ENCODE assay signal across 24 cellular contexts in genomic region chr6:154598403-154598802, GRCh38.
A peak's percentile ranks its signal among the peaks of the same experiment; 100 is the strongest.
DNase-seq lines count a peak whose midpoint lies in the region; ATAC-seq and TF ChIP-seq lines count a peak whose summit lies in the region.
"Had no signal": no experiment of that assay in that cellular context is flagged by ENCODE, and none has a peak within 500 bp of the region (broad histone marks: within the 10 kb centered on the region; RNA-seq: fewer than 3 reads in every experiment).

No MANE protein-coding gene starts in this region.

- no peak overlapping the region for H3K23ac ChIP-seq in H9 (ENCODE audit: insufficient read length, low read depth, low read length)

- no peak for TF ChIP-seq EP300 in esophagus muscularis mucosa (IDR thresholded peaks at IDR 0.05)

- no peaks in the 10 kb centered on the region; a peak in 2 of 5 replicates for H3K9me3 Mint-ChIP-seq in H9
- H3K9me3 Mint-ChIP-seq in progenitor cell of endocrine pancreas (ENCODE audit: low read depth): no peaks in the 10 kb centered on the region
- no peaks in the 10 kb centered on the region for H3K9me3 Mint-ChIP-seq in activated CD8-positive, alpha-beta T cell treated with anti-CD3 and anti-CD28 coated beads, Interleukin-2, amount 10 ng/mL, durations not matched to agents 7 days and 5 days (ENCODE audit: insufficient read depth)
- H3K9me3 Mint-ChIP-seq: CD8-positive, alpha-beta memory T cell had no signal

- no peak overlapping the region for H2BK12ac ChIP-seq in H9 (ENCODE audit: insufficient read length, low read depth, low read length)

- no peaks in the 10 kb centered on the region for H3K79me2 ChIP-seq in H9 (ENCODE audit: insufficient read depth, low read length)

- H2BK15ac ChIP-seq in H9 (ENCODE audit: low read depth, low read length): no peak overlapping the region

- H3K27me3 Mint-ChIP-seq in H9 (ENCODE audit: low read depth) (no peaks in the 10 kb centered on the region), progenitor cell of endocrine pancreas (no peaks in the 10 kb centered on the region)
- no peaks in the 10 kb centered on the region for H3K27me3 Mint-ChIP-seq in activated CD8-positive, alpha-beta T cell treated with anti-CD3 and anti-CD28 coated beads, Interleukin-2, amount 10 ng/mL, durations not matched to agents 7 days and 5 days (ENCODE audit: low read depth)
- H3K27me3 Mint-ChIP-seq: B cell had no signal

- POLR2A ChIA-PET in activated CD8-positive, alpha-beta T cell treated with anti-CD3 and anti-CD28 coated beads, Interleukin-2, amount 10 ng/mL, durations not matched to agents 7 days and 5 days (lab: Charles Lee): no interaction called here

- DNase-seq in ELF-1 (ENCODE audit: low read depth, low spot score): peak; percentile 22
- DNase-seq in H9: peak; percentile 39
- DNase-seq in esophagus muscularis mucosa (ENCODE audit: extremely low spot score): no peak
- DNase-seq in progenitor cell of endocrine pancreas (ENCODE audit: low spot score, unreplicated experiment): no peak
- DNase-seq in retina: no peak
- DNase-seq in activated CD8-positive, alpha-beta T cell treated with anti-CD3 and anti-CD28 coated beads, Interleukin-2, amount 10 ng/mL, durations not matched to agents 7 days and 5 days: no peak
- DNase-seq: CD8-positive, alpha-beta memory T cell; DMS153; DND-41; H7; NCI-H1048; NCI-H1417; NCI-H1694; NCI-H2029 treated with DMSO at 0.1 percent for 48 hours; NCI-H345; NCI-H510A treated with DMSO at 0.1 percent for 48 hours; NCI-H774; PC-9; SJCRH30 had no signal

- H3T11ph ChIP-seq in H9 (ENCODE audit: low read length): no peak overlapping the region

- no peak overlapping the region for H3K9ac ChIP-seq in H9 (ENCODE audit: extremely low read depth, insufficient read length, low read length)

- H3K79me1 ChIP-seq in H9 (ENCODE audit: insufficient read depth, low read depth, low read length, poor library complexity, severe bottlenecking): no peaks in the 10 kb centered on the region

- no peak overlapping the region for H2AK5ac ChIP-seq in H9 (ENCODE audit: insufficient read length, low read length)

- H3K27ac Mint-ChIP-seq in H9: no peak overlapping the region; a peak in 2 of 7 replicates
- peak overlapping the region; percentile 8 for H3K27ac Mint-ChIP-seq in progenitor cell of endocrine pancreas
- no peak overlapping the region for H3K27ac Mint-ChIP-seq in activated CD8-positive, alpha-beta T cell treated with anti-CD3 and anti-CD28 coated beads, Interleukin-2, amount 10 ng/mL, durations not matched to agents 7 days and 5 days
- H3K27ac Mint-ChIP-seq: B cell; CD8-positive, alpha-beta memory T cell had no signal

- H3K4me1 ChIP-seq in H9 (ENCODE audit: insufficient read depth, low read length): no peaks in the 10 kb centered on the region
- H3K4me1 ChIP-seq in esophagus muscularis mucosa: peaks cover 5 to 29% (median 16%) of the 10 kb centered on the region in 4 donors
- H3K4me1 ChIP-seq: SJCRH30 had no signal

- H4K8ac ChIP-seq in H9 (replicated peaks; ENCODE audit: insufficient read length, low read depth, low read length): no peak overlapping the region

- no peak overlapping the region for H4K5ac ChIP-seq in H9 (ENCODE audit: insufficient read length, low read depth, low read length)

- H2AFZ ChIP-seq in H9 (ENCODE audit: low read length): no peak overlapping the region
- H2AFZ ChIP-seq: PC-9 had no signal

- H2BK120ac ChIP-seq in H9 (ENCODE audit: low read depth, low read length, poor library complexity, severe bottlenecking): no peak overlapping the region

- no CpG with 5 or more reads among the region's 6 CpGs for WGBS in H9 (ENCODE audit: extremely low coverage, insufficient read length, low lambda C conversion rate)
- 94% methylated on average over 6 of the region's 6 CpGs for WGBS in esophagus muscularis mucosa

- no peak overlapping the region for H3K4me2 ChIP-seq in H9 (ENCODE audit: insufficient read depth, insufficient read length, low read length)
- H3K4me2 ChIP-seq: PC-9 had no signal

- TF ChIP-seq POLR2A in esophagus muscularis mucosa (IDR thresholded peaks at IDR 0.05; ENCODE audit: low read depth): no peak

- H2BK5ac ChIP-seq in H9 (ENCODE audit: insufficient read length, low read length): no peak overlapping the region

- H3K4me3 Mint-ChIP-seq in H9 (no peak overlapping the region), progenitor cell of endocrine pancreas (ENCODE audit: low read depth) (no peak overlapping the region)
- no peak overlapping the region for H3K4me3 Mint-ChIP-seq in activated CD8-positive, alpha-beta T cell treated with anti-CD3 and anti-CD28 coated beads, Interleukin-2, amount 10 ng/mL, durations not matched to agents 7 days and 5 days
- H3K4me3 Mint-ChIP-seq: B cell; CD8-positive, alpha-beta memory T cell had no signal

- H3K4me1 Mint-ChIP-seq in H9 (peaks cover 22 to 34% of the 10 kb centered on the region in 2 experiments), progenitor cell of endocrine pancreas (ENCODE audit: low read depth) (peaks cover 16% of the 10 kb centered on the region)
- no peaks in the 10 kb centered on the region for H3K4me1 Mint-ChIP-seq in activated CD8-positive, alpha-beta T cell treated with anti-CD3 and anti-CD28 coated beads, Interleukin-2, amount 10 ng/mL, durations not matched to agents 7 days and 5 days (ENCODE audit: low read depth)
- H3K4me1 Mint-ChIP-seq: B cell; CD8-positive, alpha-beta memory T cell had no signal

- H3K9me3 ChIP-seq in H9 (ENCODE audit: control insufficient read depth, low read depth, low read length) (no peaks in the 10 kb centered on the region), esophagus muscularis mucosa (no peaks in the 10 kb centered on the region)
- H3K9me3 ChIP-seq: SJCRH30 had no signal

- no peak for TF ChIP-seq CTCF in H9 (conservative IDR thresholded peaks at IDR 0.05)
- no peak for TF ChIP-seq CTCF in esophagus muscularis mucosa (IDR thresholded peaks at IDR 0.05)
- TF ChIP-seq CTCF in progenitor cell of endocrine pancreas (IDR thresholded peaks at IDR 0.05; ENCODE audit: unreplicated experiment): no peak

- intact Hi-C loops in esophagus muscularis mucosa (cut with DNase I): no loop called here

- H3K27me3 ChIP-seq in H9 (ENCODE audit: insufficient read depth, low read length): no peaks in the 10 kb centered on the region
- no peaks in the 10 kb centered on the region for H3K27me3 ChIP-seq in esophagus muscularis mucosa
- H3K27me3 ChIP-seq: SJCRH30 had no signal

- H3K56ac ChIP-seq in H9 (ENCODE audit: insufficient read length, low read depth, low read length): no peak overlapping the region

- no peak overlapping the region for H4K91ac ChIP-seq in H9 (ENCODE audit: insufficient read length, low read depth, low read length)

- H3K4me3 ChIP-seq in esophagus muscularis mucosa: no peak overlapping the region
- H3K4me3 ChIP-seq: PC-9, SJCRH30 had no signal

- CTCF ChIA-PET in activated CD8-positive, alpha-beta T cell treated with anti-CD3 and anti-CD28 coated beads, Interleukin-2, amount 10 ng/mL, durations not matched to agents 7 days and 5 days (lab: Charles Lee): no interaction called here

- no peak overlapping the region for H3K4ac ChIP-seq in H9 (ENCODE audit: low read depth, low read length)

- H2BK20ac ChIP-seq in H9 (ENCODE audit: low read depth, low read length, poor library complexity, severe bottlenecking): no peak overlapping the region

- H3K36me3 Mint-ChIP-seq in H9 (ENCODE audit: insufficient read depth in 1 of 3, low read depth in 3 of 3) (no peaks in the 10 kb centered on the region), progenitor cell of endocrine pancreas (ENCODE audit: insufficient read depth) (no peaks in the 10 kb centered on the region)
- no peaks in the 10 kb centered on the region for H3K36me3 Mint-ChIP-seq in activated CD8-positive, alpha-beta T cell treated with anti-CD3 and anti-CD28 coated beads, Interleukin-2, amount 10 ng/mL, durations not matched to agents 7 days and 5 days (ENCODE audit: low read depth)
- H3K36me3 Mint-ChIP-seq: CD8-positive, alpha-beta memory T cell had no signal

- H3K23me2 ChIP-seq in H9 (ENCODE audit: insufficient read length, low read depth, low read length, poor library complexity, severe bottlenecking): no peaks in the 10 kb centered on the region

- no peak overlapping the region for H3K27ac ChIP-seq in H9 (ENCODE audit: insufficient read length, low read depth, low read length)
- H3K27ac ChIP-seq in esophagus muscularis mucosa (replicated peaks in 1 of 4): peak overlapping the region in 3 of 4 donors; percentile 17 to 45 (median 45)
- H3K27ac ChIP-seq: C4-2B, PC-9, SJCRH30 had no signal

- H3K36me3 ChIP-seq in esophagus muscularis mucosa: no peaks in the 10 kb centered on the region
- H3K36me3 ChIP-seq: SJCRH30 had no signal

- no peak overlapping the region for H3K14ac ChIP-seq in H9 (ENCODE audit: insufficient read depth, low read length)

- H3K18ac ChIP-seq in H9 (ENCODE audit: insufficient read length, low read depth, low read length): no peak overlapping the region

- no peak for ATAC-seq in HG03378 (IDR thresholded peaks at IDR 0.05; ENCODE audit: unreplicated experiment)
- ATAC-seq in activated CD8-positive, alpha-beta T cell treated with anti-CD3 and anti-CD28 coated beads, Interleukin-2, amount 10 ng/mL, durations not matched to agents 7 days and 5 days: no peak
- ATAC-seq: Right ventricle myocardium inferior, SK-N-SH treated with all-trans-retinoic acid at 6 μM for 48 hours had no signal

- no peaks in the 10 kb centered on the region for H4K20me1 ChIP-seq in H9 (ENCODE audit: control insufficient read depth, insufficient read depth, insufficient read length)

Comparison
In these comparisons a context has a peak if more than half of its experiments do, and no peak if none do; other contexts are left out.
1. DNase-seq: peak in ELF-1 (single experiment) and H9 (single experiment); none in esophagus muscularis mucosa (single experiment), progenitor cell of endocrine pancreas (single experiment), retina (single experiment) and activated CD8-positive, alpha-beta T cell treated with anti-CD3 and anti-CD28 coated beads, Interleukin-2, amount 10 ng/mL, durations not matched to agents 7 days and 5 days (single experiment).